In the genomic region with DNA sequence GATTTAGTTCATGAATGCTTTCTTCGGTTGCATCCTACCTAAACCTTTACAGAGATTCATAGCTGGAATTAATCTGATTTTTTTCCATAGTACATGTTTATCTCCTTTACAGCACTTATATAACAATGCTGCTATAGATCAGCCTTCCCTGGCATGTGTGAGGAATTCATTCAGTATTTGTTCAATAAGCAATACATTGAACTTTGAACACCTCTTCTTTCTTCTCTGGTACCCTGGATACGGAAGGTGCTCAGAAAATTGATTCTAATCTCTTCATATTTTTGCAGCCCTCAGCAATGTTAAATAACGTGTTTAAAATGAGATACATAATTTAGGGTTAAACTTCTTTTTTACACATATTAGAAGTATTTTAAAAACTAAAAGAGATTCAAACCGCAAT, we compare ENCODE assay signal across 27 cellular contexts.
"Had no signal": no experiment of that assay in that cellular context is flagged by ENCODE, and none has a peak within 500 bp of the region (broad histone marks: within the 10 kb centered on the region; RNA-seq: fewer than 3 reads in every experiment).

No MANE protein-coding gene starts in this region.

- H3K36me3 ChIP-seq: stomach, suprapubic skin, thoracic aorta, thyroid gland, tibial artery, tibial nerve, transverse colon, upper lobe of left lung, upper lobe of right lung, uterus, vagina had no signal

- H3K27ac ChIP-seq: stomach, suprapubic skin, testis, thoracic aorta, thyroid gland, tibial artery, tibial nerve, transverse colon, upper lobe of left lung, upper lobe of right lung, uterus, vagina had no signal

- H3K9me3 ChIP-seq: stomach, suprapubic skin, testis, thoracic aorta, thyroid gland, tibial artery, tibial nerve, transverse colon, upper lobe of left lung, upper lobe of right lung, uterus, vagina had no signal

- H3K4me1 ChIP-seq: suprapubic skin, testis, thyroid gland, tibial artery, tibial nerve, transverse colon, upper lobe of left lung, upper lobe of right lung, uterus, vagina had no signal

- ATAC-seq: stimulated activated effector memory CD8-positive, alpha-beta T cell treated with anti-CD3 and anti-CD28 coated beads, Interleukin-12 subunit alpha, Interleukin-12 subunit beta, amount 100 ng/mL, for 72 hours; stimulated activated memory B cell treated with anti-CD40 and anti-IgM and Interleukin-4, amounts not matched to agents 10 μg/mL and 1 μg/mL and 100 μg/mL, for 72 hours; stimulated activated naive B cell treated with anti-CD40 and anti-IgM and Interleukin-4, amounts not matched to agents 10 μg/mL and 1 μg/mL and 100 μg/mL, for 72 hours; stimulated activated naive CD8-positive, alpha-beta T cell treated with anti-CD3 and anti-CD28 coated beads, Interleukin-15, amount 100 ng/mL, for 72 hours; stimulated activated naive CD8-positive, alpha-beta T cell treated with anti-CD3 and anti-CD28 coated beads, Interleukin-15, Interleukin-2, amounts not matched to agents 100 U/mL and 50 U/mL, for 24 hours; upper lobe of right lung had no signal

- FAIRE-seq: urothelium cell line had no signal

- H3K27me3 ChIP-seq: stomach, suprapubic skin, testis, thyroid gland, tibial artery, tibial nerve, transverse colon, upper lobe of left lung, upper lobe of right lung, uterus, vagina had no signal

- DNase-seq: stimulated activated CD4-positive, alpha-beta T cell treated with anti-CD3 and anti-CD28 coated beads, Interleukin-2, amount 100 ng/mL, for 48 hours; stimulated activated CD4-positive, alpha-beta T cell treated with anti-CD3 and anti-CD28 coated beads, Interleukin-4, amount 100 ng/mL, for 1 hour; stimulated activated CD4-positive, alpha-beta T cell treated with anti-CD3 and anti-CD28 coated beads, Interleukin-4, amount 100 ng/mL, for 24 hours; stimulated activated CD4-positive, alpha-beta T cell treated with anti-CD3 and anti-CD28 coated beads, Interleukin-4, amount 100 ng/mL, for 4 hours; stimulated activated CD8-positive, alpha-beta memory T cell treated with anti-CD3 and anti-CD28 coated beads, Interleukin-4, amount 100 ng/mL, for 48 hours; stimulated activated naive B cell treated with anti-CD40 and anti-IgM and Interleukin-4, amounts not matched to agents 10 μg/mL and 1 μg/mL and 100 μg/mL, for 72 hours; stimulated activated naive CD4-positive, alpha-beta T cell; stimulated activated naive CD4-positive, alpha-beta T cell treated with Interleukin-2 at 50 U/mL for 16 hours; stimulated activated naive CD8-positive, alpha-beta T cell treated with anti-CD3 and anti-CD28 coated beads, Interleukin-15, amount 100 ng/mL, for 72 hours; stimulated activated naive CD8-positive, alpha-beta T cell treated with anti-CD3 and anti-CD28 coated beads, Interleukin-15, Interleukin-2, amounts not matched to agents 100 U/mL and 50 U/mL, for 24 hours; stomach; substantia nigra; testis; thyroid gland; tibial artery; transverse colon; trophoblast cell; upper lobe of left lung; upper lobe of right lung; uterus had no signal

- H3K4me3 ChIP-seq: stomach, suprapubic skin, testis, thoracic aorta, thyroid gland, tibial artery, tibial nerve, transverse colon, upper lobe of left lung, upper lobe of right lung, uterus, vagina had no signal
